In the genomic region with DNA sequence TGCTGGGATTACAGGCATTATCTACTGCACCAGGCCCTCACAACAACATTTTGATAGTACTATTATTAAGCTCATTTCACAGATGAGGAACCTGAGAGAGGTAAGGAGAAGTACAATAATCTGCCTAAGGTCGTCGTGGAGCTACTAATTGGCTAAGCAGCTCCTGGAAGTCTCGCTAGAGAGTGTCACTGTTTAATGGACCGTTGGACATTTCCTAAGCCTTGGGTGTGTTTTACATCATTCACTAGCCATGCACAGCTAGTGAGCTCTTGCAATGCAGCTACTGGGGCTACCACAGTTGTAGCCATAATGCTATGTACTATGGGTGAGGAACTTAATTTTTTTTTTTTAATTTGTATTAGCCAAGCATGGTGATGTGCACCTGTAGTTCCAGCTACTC, we compare ENCODE assay signal across 21 cellular contexts. TPM values are rescaled to one million over a fixed set of nuclear protein-coding genes. Genes with fewer than 3 reads are reported as not detected.
DNase-seq lines count a peak whose midpoint lies in the region; ATAC-seq and TF ChIP-seq lines count a peak whose summit lies in the region.
"Had no signal": no experiment of that assay in that cellular context is flagged by ENCODE, and none has a peak within 500 bp of the region (broad histone marks: within the 10 kb centered on the region; RNA-seq: fewer than 3 reads in every experiment).

No MANE protein-coding gene starts in this region.

- POLR2A ChIA-PET in CD8-positive, alpha-beta memory T cell (lab: Charles Lee), result no interaction called here

- in situ Hi-C loops in Caki2 (cut with HindIII; ENCODE audit: low pct_unique_long_range_greater_than_20kb, low sequenced_read_pairs), result no loop called here

- no peaks in the 10 kb centered on the region for H3K9me3 ChIP-seq in CD8-positive, alpha-beta memory T cell (ENCODE audit: low read length)
- H3K9me3 ChIP-seq: A549, BE2C had no signal

- H3K36me3 ChIP-seq in CD8-positive, alpha-beta memory T cell (ENCODE audit: insufficient read depth, low read length), result no peaks in the 10 kb centered on the region
- H3K36me3 ChIP-seq: BE2C; BLaER1 treated with 17β-estradiol and CSF1 and Interleukin-3, amounts not matched to agents 10 nM and 100 nM had no signal

- peaks cover 7% of the 10 kb centered on the region for H3K27me3 Mint-ChIP-seq in type B pancreatic cell
- H3K27me3 Mint-ChIP-seq in CD8-positive, alpha-beta memory T cell, result peaks cover 5 to 8% of the 10 kb centered on the region in 2 donors
- H3K27me3 Mint-ChIP-seq: CD4-positive, alpha-beta T cell had no signal

- H3K9me3 Mint-ChIP-seq in type B pancreatic cell, result no peaks in the 10 kb centered on the region
- H3K9me3 Mint-ChIP-seq in CD8-positive, alpha-beta memory T cell, result peaks cover 0 to 2% (median 0%) of the 10 kb centered on the region in 5 donors
- H3K9me3 Mint-ChIP-seq: CD4-positive, alpha-beta T cell had no signal

- peak overlapping the region; percentile 99 for H3K27ac Mint-ChIP-seq in type B pancreatic cell
- no peak overlapping the region for H3K27ac Mint-ChIP-seq in CD8-positive, alpha-beta memory T cell
- H3K27ac Mint-ChIP-seq: CD14-positive monocyte; CD4-positive, alpha-beta T cell had no signal

- no peak for ATAC-seq in HG03460 (IDR thresholded peaks at IDR 0.05; ENCODE audit: unreplicated experiment)
- ATAC-seq: A549 had no signal

- no peak overlapping the region for H3K4me3 Mint-ChIP-seq in type B pancreatic cell
- H3K4me3 Mint-ChIP-seq in CD8-positive, alpha-beta memory T cell, result no peak overlapping the region
- H3K4me3 Mint-ChIP-seq: CD14-positive monocyte; CD4-positive, alpha-beta T cell had no signal

- H3K36me3 Mint-ChIP-seq in type B pancreatic cell, result no peaks in the 10 kb centered on the region
- no peaks in the 10 kb centered on the region for H3K36me3 Mint-ChIP-seq in CD8-positive, alpha-beta memory T cell
- H3K36me3 Mint-ChIP-seq: CD14-positive monocyte had no signal

- no peaks in the 10 kb centered on the region for H3K27me3 ChIP-seq in CD8-positive, alpha-beta memory T cell (ENCODE audit: insufficient read depth, low read length, poor library complexity, severe bottlenecking)
- H3K27me3 ChIP-seq: BE2C; BLaER1 treated with 17β-estradiol and CSF1 and Interleukin-3, amounts not matched to agents 10 nM and 100 nM had no signal

- H3K4me1 ChIP-seq in CD8-positive, alpha-beta memory T cell (ENCODE audit: insufficient read depth, low read length), result no peaks in the 10 kb centered on the region
- H3K4me1 ChIP-seq: BE2C had no signal

- CTCF ChIA-PET in CD8-positive, alpha-beta memory T cell (lab: Charles Lee), result no interaction called here

- no peak for TF ChIP-seq CTCF in type B pancreatic cell (conservative IDR thresholded peaks at IDR 0.05)

- H3K4me1 Mint-ChIP-seq in type B pancreatic cell (ENCODE audit: unreplicated experiment), result no peaks in the 10 kb centered on the region
- no peaks in the 10 kb centered on the region for H3K4me1 Mint-ChIP-seq in CD8-positive, alpha-beta memory T cell
- H3K4me1 Mint-ChIP-seq: CD14-positive monocyte had no signal

- H3K4me3 ChIP-seq in CD8-positive, alpha-beta memory T cell (ENCODE audit: low read length), result no peak overlapping the region
- H3K4me3 ChIP-seq: A549; BLaER1 treated with 17β-estradiol and CSF1 and Interleukin-3, amounts not matched to agents 10 nM and 100 nM had no signal

- DNase-seq in Caki2 (ENCODE audit: low read depth) (peak; percentile 50), NCI-H82 treated with DMSO at 0.1 percent for 48 hours (lab: John Stamatoyannopoulos, UW; ENCODE audit: unreplicated experiment) (peak; percentile 37), kidney tubule cell (ENCODE audit: low spot score) (peak; percentile 45), type B pancreatic cell (ENCODE audit: extremely low spot score, unreplicated experiment) (no peak)
- DNase-seq in activated CD8-positive, alpha-beta memory T cell treated with anti-CD3 and anti-CD28 coated beads, Interleukin-2, amount 50 U/mL, for 4 hours, result no peak
- DNase-seq in CD8-positive, alpha-beta memory T cell, result no peak
- DNase-seq: 8988T; ACHN; AML-193; BE2C; CD4-positive, alpha-beta T cell; COR-L47; DMS153; DND-41; GOT3; H7; HCEC 1CT had no signal

- H3K27ac ChIP-seq in CD8-positive, alpha-beta memory T cell (ENCODE audit: low read depth, low read length), result no peak overlapping the region
- H3K27ac ChIP-seq: BLaER1 treated with 17β-estradiol and CSF1 and Interleukin-3, amounts not matched to agents 10 nM and 100 nM had no signal

RNA-seq across cellular contexts. Expression of gene OR1M1, which starts 34.0 kb away (rescaled TPM):
- not detected in 2 replicates for total RNA-seq in Caki2 (2014; rRNA removed; shearing (Covaris generic); ENCODE audit: low replicate concordance)
- total RNA-seq in type B pancreatic cell (ENCODE audit: low replicate concordance), result 0.31 TPM in 1 of 2 replicates, not detected in the other
- not detected for total RNA-seq in CD8-positive, alpha-beta memory T cell
- polyA plus RNA-seq in CD8-positive, alpha-beta memory T cell, result not detected
- total RNA-seq: CD4-positive, alpha-beta T cell; H7 had no signal
- polyA plus RNA-seq: A549, CD14-positive monocyte had no signal

RNA-seq across cellular contexts. Expression of gene MUC16, which starts 42.7 kb away (rescaled TPM):
- total RNA-seq in Caki2 (2014; rRNA removed; shearing (Covaris generic); ENCODE audit: low replicate concordance), result under 0.01 TPM in 1 of 2 replicates, not detected in the other
- 119 and 342 TPM in 2 replicates for total RNA-seq in type B pancreatic cell (ENCODE audit: low replicate concordance)
- under 1 TPM; under 0.01 to 0.02 TPM for total RNA-seq in CD8-positive, alpha-beta memory T cell
- polyA plus RNA-seq in CD8-positive, alpha-beta memory T cell, result 0.02 TPM
- total RNA-seq: H7 had no signal
- polyA plus RNA-seq: CD14-positive monocyte had no signal

RNA-seq across cellular contexts. Expression of gene OR7G2, which starts 54.4 kb away (rescaled TPM):
- not detected in 2 replicates for total RNA-seq in Caki2 (2014; rRNA removed; shearing (Covaris generic); ENCODE audit: low replicate concordance)
- 0.10 TPM in 1 of 2 replicates, not detected in the other for total RNA-seq in type B pancreatic cell (ENCODE audit: low replicate concordance)
- not detected for total RNA-seq in CD8-positive, alpha-beta memory T cell
- polyA plus RNA-seq in CD8-positive, alpha-beta memory T cell, result not detected
- total RNA-seq: CD4-positive, alpha-beta T cell; H7 had no signal
- polyA plus RNA-seq: A549, CD14-positive monocyte had no signal

Comparison
In these comparisons a context has a peak if more than half of its experiments do, and no peak if none do; other contexts are left out.
1. DNase-seq: peak in Caki2 (single experiment), NCI-H82 treated with DMSO at 0.1 percent for 48 hours (single experiment) and kidney tubule cell (single experiment); none in type B pancreatic cell (single experiment), activated CD8-positive, alpha-beta memory T cell treated with anti-CD3 and anti-CD28 coated beads, Interleukin-2, amount 50 U/mL, for 4 hours (single experiment) and CD8-positive, alpha-beta memory T cell (0 of 5).
2. RNA of gene MUC16, which starts 42.7 kb away (total RNA-seq): 119 to 342 TPM in type B pancreatic cell; under 0.01 to 0.02 TPM in CD8-positive, alpha-beta memory T cell and under 0.01 TPM in Caki2; every median in the first group is over 100 times any median in the second.